1 cellular context compared by ENCODE assay signal in the genomic region with DNA sequence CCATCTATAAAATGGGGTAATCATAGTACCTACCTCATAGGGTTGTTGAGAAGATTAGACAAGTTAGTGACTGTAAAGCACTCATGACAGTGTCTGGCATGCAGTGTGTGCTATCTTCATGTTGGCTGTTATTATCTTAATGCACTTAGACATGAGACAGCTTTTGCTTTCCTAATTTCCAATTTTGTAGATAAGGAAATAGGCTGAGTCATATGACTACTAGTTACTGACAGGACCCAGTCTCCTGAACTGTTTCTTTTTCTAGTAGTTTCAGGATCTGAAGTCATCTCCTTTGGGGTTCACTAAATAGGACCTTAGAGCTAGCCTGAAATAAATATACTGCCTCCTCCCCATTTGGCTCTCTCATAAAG.
TF ChIP-seq lines count a peak whose summit lies in the region.

No MANE protein-coding gene starts in this region.

TF ChIP-seq in GM23338, 12 proteins besides CTCF, POLR2A, EP300 and RAD21 (continued from another document):
- TF ChIP-seq ZNF462 (CRISPR knock-in tag; IDR thresholded peaks at IDR 0.05) (no peak), JUNB (IDR thresholded peaks at IDR 0.05; ENCODE audit: unreplicated experiment) (no peak), CREB1 (CRISPR knock-in tag; IDR thresholded peaks at IDR 0.05; ENCODE audit: low read depth) (no peak), EZH2 (IDR thresholded peaks at IDR 0.05; ENCODE audit: low read depth, unreplicated experiment) (no peak), STAT1 (IDR thresholded peaks at IDR 0.05; ENCODE audit: unreplicated experiment) (no peak), POLR2AphosphoS5 (IDR thresholded peaks at IDR 0.05; ENCODE audit: low read depth) (no peak)
- TF ChIP-seq, protein P1, sequence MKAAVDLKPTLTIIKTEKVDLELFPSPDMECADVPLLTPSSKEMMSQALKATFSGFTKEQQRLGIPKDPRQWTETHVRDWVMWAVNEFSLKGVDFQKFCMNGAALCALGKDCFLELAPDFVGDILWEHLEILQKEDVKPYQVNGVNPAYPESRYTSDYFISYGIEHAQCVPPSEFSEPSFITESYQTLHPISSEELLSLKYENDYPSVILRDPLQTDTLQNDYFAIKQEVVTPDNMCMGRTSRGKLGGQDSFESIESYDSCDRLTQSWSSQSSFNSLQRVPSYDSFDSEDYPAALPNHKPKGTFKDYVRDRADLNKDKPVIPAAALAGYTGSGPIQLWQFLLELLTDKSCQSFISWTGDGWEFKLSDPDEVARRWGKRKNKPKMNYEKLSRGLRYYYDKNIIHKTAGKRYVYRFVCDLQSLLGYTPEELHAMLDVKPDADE (IDR thresholded peaks at IDR 0.05) = no peak
